ENCODE assay signal across 8 cellular contexts in genomic region chr5:109468737-109469420, GRCh38. TPM values are rescaled to one million over a fixed set of nuclear protein-coding genes. Genes with fewer than 3 reads are reported as not detected.
DNase-seq lines count a peak whose midpoint lies in the region; ATAC-seq and TF ChIP-seq lines count a peak whose summit lies in the region.

No MANE protein-coding gene starts in this region.

- H3K9me3 ChIP-seq in SU-DHL-6 (ENCODE audit: insufficient read depth, low read length) (no peaks in the 10 kb centered on the region), cardiac muscle cell (ENCODE audit: low read depth) (no peaks in the 10 kb centered on the region), psoas muscle (no peaks in the 10 kb centered on the region), aorta (ENCODE audit: control insufficient read depth, low read length) (no peaks in the 10 kb centered on the region)

- in situ Hi-C loops in GM13977 (cut with MboI; ENCODE audit: low pct_unique_long_range_greater_than_20kb, low sequenced_read_pairs, unreplicated experiment), result loop anchor here (25.0 kb wide), 2 partner anchors 557 to 782 kb away; no protein-coding TSS in a partner anchor

- H3K9ac ChIP-seq in SU-DHL-6 (ENCODE audit: low read length), result no peak overlapping the region

- H3K9me2 ChIP-seq in SU-DHL-6 (replicated peaks; ENCODE audit: insufficient read depth, low read length), result no peaks in the 10 kb centered on the region

- H3K27ac ChIP-seq in SU-DHL-6 (ENCODE audit: low read depth, low read length) (no peak overlapping the region), cardiac muscle cell (no peak overlapping the region), psoas muscle (no peak overlapping the region), aorta (ENCODE audit: low read depth in 1 of 2, low read length in 2 of 2) (no peak overlapping the region)

- 35 to 40% (median 39%) methylated on average over 4 of the region's 4 CpGs for WGBS in psoas muscle, 3 donors
- 35 to 38% methylated on average over 4 of the region's 4 CpGs for WGBS in aorta, 2 donors

- TF ChIP-seq CTCF in GM13977 (IDR thresholded peaks at IDR 0.05; ENCODE audit: extremely low read depth, insufficient read depth, missing control alignments) (peak; percentile 80), SU-DHL-6 (IDR thresholded peaks at IDR 0.05; ENCODE audit: insufficient read depth, low read length, poor library complexity, severe bottlenecking) (peak; percentile 75), cardiac muscle cell (IDR thresholded peaks at IDR 0.05; ENCODE audit: low read depth, low read length) (peak; percentile 81), psoas muscle (IDR thresholded peaks at IDR 0.05) (peak; percentile 82)

- no peaks in the 10 kb centered on the region for H3K79me2 ChIP-seq in SU-DHL-6 (ENCODE audit: insufficient read depth, low read length)

- DNase-seq in GM13977 (ENCODE audit: low spot score), result peak; percentile 66
- DNase-seq in NCI-H128 (lab: John Stamatoyannopoulos, UW; ENCODE audit: unreplicated experiment), result peak; percentile 90
- DNase-seq in activated naive CD8-positive, alpha-beta T cell treated with anti-CD3 and anti-CD28 coated beads, Interleukin-2, amount 50 U/mL, for 16 hours (ENCODE audit: low read depth, low spot score), result peak; percentile 21
- DNase-seq in cardiac muscle cell (ENCODE audit: low read depth in 1 of 2, low spot score in 1 of 2), result peak; percentile 94 to 96
- DNase-seq in psoas muscle, result peak; percentile 92 to 96
- peak; percentile 98 to 99 for DNase-seq in aorta

- peak overlapping the region; percentile 32 for H3K4me2 ChIP-seq in SU-DHL-6 (ENCODE audit: low read depth, low read length, poor library complexity, severe bottlenecking)

- H3K36me3 ChIP-seq in SU-DHL-6 (ENCODE audit: low read length) (no peaks in the 10 kb centered on the region), cardiac muscle cell (no peaks in the 10 kb centered on the region), psoas muscle (ENCODE audit: insufficient read depth in 1 of 2, low read depth in 1 of 2) (no peaks in the 10 kb centered on the region), aorta (ENCODE audit: control insufficient read depth in 1 of 2, insufficient read depth in 2 of 2, low read length in 1 of 2) (no peaks in the 10 kb centered on the region)

- ATAC-seq in HG02798 (IDR thresholded peaks at IDR 0.05; ENCODE audit: poor library complexity, unreplicated experiment) (peak; percentile 99), psoas muscle (peak; percentile 92 to 100 (median 97)), aorta (ENCODE audit: low FRiP score) (peak; percentile 95)

- H3K4me1 ChIP-seq in cardiac muscle cell (ENCODE audit: low read depth), result no peaks in the 10 kb centered on the region
- no peaks in the 10 kb centered on the region for H3K4me1 ChIP-seq in psoas muscle
- no peaks in the 10 kb centered on the region for H3K4me1 ChIP-seq in aorta (ENCODE audit: control insufficient read depth in 1 of 2, insufficient read depth in 2 of 2, low read length in 2 of 2)

- H2AFZ ChIP-seq in SU-DHL-6 (ENCODE audit: low read depth, low read length, severe bottlenecking), result no peak overlapping the region

- no peaks in the 10 kb centered on the region for H3K27me3 ChIP-seq in SU-DHL-6 (ENCODE audit: low read length)
- H3K27me3 ChIP-seq in cardiac muscle cell, result no peaks in the 10 kb centered on the region
- H3K27me3 ChIP-seq in psoas muscle (ENCODE audit: insufficient read depth in 3 of 3, low read length in 2 of 3), result no peaks in the 10 kb centered on the region
- H3K27me3 ChIP-seq in aorta (ENCODE audit: control insufficient read depth in 1 of 2, insufficient read depth in 2 of 2, low read length in 1 of 2), result no peaks in the 10 kb centered on the region

- no peak overlapping the region for H3K4me3 ChIP-seq in SU-DHL-6 (ENCODE audit: insufficient read depth, low read length, poor library complexity, severe bottlenecking)
- H3K4me3 ChIP-seq in cardiac muscle cell, result no peak overlapping the region
- no peak overlapping the region for H3K4me3 ChIP-seq in psoas muscle
- no peak overlapping the region for H3K4me3 ChIP-seq in aorta (ENCODE audit: low read length in 2 of 2)

- no peaks in the 10 kb centered on the region for H3F3A ChIP-seq in SU-DHL-6 (ENCODE audit: insufficient read depth)

- no peaks in the 10 kb centered on the region for H4K20me1 ChIP-seq in SU-DHL-6 (ENCODE audit: low read depth, low read length)

- intact Hi-C loops in psoas muscle (cut with DNase I), result loop anchor here (5.0 to 10.0 kb wide), 4 partner anchors 52 to 784 kb away; no protein-coding TSS in a partner anchor
- intact Hi-C loops in aorta (cut with DNase I), result loop anchor here in 1 of 2 donors (10.0 kb wide), 1 partner anchor 784 kb away; no protein-coding TSS in a partner anchor

RNA-seq across cellular contexts. Expression of gene PJA2, which starts 59.1 kb away (rescaled TPM):
- 58.2 and 71.8 TPM in 2 replicates for total RNA-seq in cardiac muscle cell
- polyA plus RNA-seq in cardiac muscle cell, result 73.6 and 92.1 TPM in 2 replicates
- 10 to 100 TPM; 39.3 to 66.9 (median 51.3) TPM for total RNA-seq in psoas muscle
- 10 to 100 TPM; 20.9 to 34.1 (median 23.3) TPM for polyA plus RNA-seq in psoas muscle
- total RNA-seq in aorta, result 100 to 1,000 TPM; 128 to 157 TPM
- polyA plus RNA-seq in aorta, result 10 to 100 TPM; 65.9 to 74.0 TPM

Comparison
In these comparisons a context has a peak if more than half of its experiments do, and no peak if none do; other contexts are left out.
1. DNase-seq: peak in every context shown above with its lines; median percentile 98 in aorta; 95 in cardiac muscle cell; 94 in psoas muscle; 90 in NCI-H128; 66 in GM13977; 21 in activated naive CD8-positive, alpha-beta T cell treated with anti-CD3 and anti-CD28 coated beads, Interleukin-2, amount 50 U/mL, for 16 hours.